Comparison of ENCODE assay signal across 10 cellular contexts in genomic region chr17:50177476-50177875, GRCh38. TPM values are rescaled to one million over a fixed set of nuclear protein-coding genes. Genes with fewer than 3 reads are reported as not detected.
A peak's percentile ranks its signal among the peaks of the same experiment; 100 is the strongest.
DNase-seq lines count a peak whose midpoint lies in the region; ATAC-seq, FAIRE-seq and TF ChIP-seq lines count a peak whose summit lies in the region.
"Had no signal": no experiment of that assay in that cellular context is flagged by ENCODE, and none has a peak within 500 bp of the region (broad histone marks: within the 10 kb centered on the region; RNA-seq: fewer than 3 reads in every experiment).

No MANE protein-coding gene starts in this region.

- TF ChIP-seq CTCF in brain microvascular endothelial cell (IDR thresholded peaks at IDR 0.05; ENCODE audit: low read depth, low read length, missing control alignments) (no peak), kidney (IDR thresholded peaks at IDR 0.05; ENCODE audit: borderline replicate concordance, extremely low read depth, insufficient read depth) (no peak), stomach (IDR thresholded peaks at IDR 0.05) (no peak)

- 78 to 88% (median 86%) methylated on average over 8 to 10 of the region's 10 CpGs for WGBS in stomach, 5 donors

- FAIRE-seq in kidney (lab: Jason Lieb, UNC) = no peak

- H3K4me3 Mint-ChIP-seq in activated naive CD8-positive, alpha-beta T cell treated with anti-CD3 and anti-CD28 coated beads for 36 hours = no peak overlapping the region
- no peak overlapping the region for H3K4me3 Mint-ChIP-seq in activated T-cell treated with anti-CD3 and anti-CD28 coated beads, Interleukin-2, amount 50 U/mL, for 72 hours

- intact Hi-C loops in kidney (cut with DNase I) = no loop called here
- intact Hi-C loops in stomach (cut with DNase I; ENCODE audit: low total_unique reads) = no loop called here

- H3K9me3 Mint-ChIP-seq in activated naive CD8-positive, alpha-beta T cell treated with anti-CD3 and anti-CD28 coated beads for 36 hours = no peaks in the 10 kb centered on the region
- no peaks in the 10 kb centered on the region for H3K9me3 Mint-ChIP-seq in activated T-cell treated with anti-CD3 and anti-CD28 coated beads, Interleukin-2, amount 50 U/mL, for 72 hours

- DNase-seq in brain microvascular endothelial cell (no peak), kidney (no peak), stomach (no peak), NCI-H446 treated with DMSO at 0.1 percent for 48 hours (lab: John Stamatoyannopoulos, UW) (no peak), midbrain (lab: John Stamatoyannopoulos, UW) (no peak)
- DNase-seq in activated naive CD8-positive, alpha-beta T cell treated with anti-CD3 and anti-CD28 coated beads for 36 hours = no peak
- no peak for DNase-seq in activated T-cell treated with anti-CD3 and anti-CD28 coated beads, Interleukin-2, amount 50 U/mL, for 72 hours
- DNase-seq: stimulated activated CD4-positive, alpha-beta T cell treated with anti-CD3 and anti-CD28 coated beads, Interleukin-4, amount 100 ng/mL, for 4 hours had no signal

- no peaks in the 10 kb centered on the region for H3K27me3 Mint-ChIP-seq in activated naive CD8-positive, alpha-beta T cell treated with anti-CD3 and anti-CD28 coated beads for 36 hours
- H3K27me3 Mint-ChIP-seq in activated T-cell treated with anti-CD3 and anti-CD28 coated beads, Interleukin-2, amount 50 U/mL, for 72 hours (ENCODE audit: low read depth) = no peaks in the 10 kb centered on the region

- no peak overlapping the region for H3K27ac Mint-ChIP-seq in activated naive CD8-positive, alpha-beta T cell treated with anti-CD3 and anti-CD28 coated beads for 36 hours
- H3K27ac Mint-ChIP-seq in activated T-cell treated with anti-CD3 and anti-CD28 coated beads, Interleukin-2, amount 50 U/mL, for 72 hours = no peak overlapping the region

- peaks cover 4% of the 10 kb centered on the region for H3K4me1 Mint-ChIP-seq in activated naive CD8-positive, alpha-beta T cell treated with anti-CD3 and anti-CD28 coated beads for 36 hours
- H3K4me1 Mint-ChIP-seq in activated T-cell treated with anti-CD3 and anti-CD28 coated beads, Interleukin-2, amount 50 U/mL, for 72 hours (ENCODE audit: low read depth) = peaks cover 10% of the 10 kb centered on the region

- H3K27ac ChIP-seq in HUES48 (ENCODE audit: low read depth, low read length) (peak overlapping the region; percentile 37), brain microvascular endothelial cell (peak overlapping the region; percentile 98), kidney (ENCODE audit: low read depth in 2 of 2, low read length in 2 of 2) (peak overlapping the region; percentile 62 to 71), stomach (peak overlapping the region; percentile 48 to 85 (median 76))

- TF ChIP-seq EP300 in stomach (IDR thresholded peaks at IDR 0.05) = no peak

- H3K4me3 ChIP-seq in HUES48 (ENCODE audit: low read depth, low read length) (no peak overlapping the region), brain microvascular endothelial cell (ENCODE audit: low read depth, low read length) (no peak overlapping the region), kidney (ENCODE audit: low read length in 2 of 2) (no peak overlapping the region), stomach (no peak overlapping the region)

- no peak for ATAC-seq in activated T-cell treated with anti-CD3 and anti-CD28 coated beads, Interleukin-2, amount 50 U/mL, for 72 hours (replicated peaks in 1 of 2)

- H3K27me3 ChIP-seq in HUES48 (ENCODE audit: control insufficient read depth, insufficient read depth, low read length) (no peaks in the 10 kb centered on the region), brain microvascular endothelial cell (replicated peaks) (no peaks in the 10 kb centered on the region), stomach (no peaks in the 10 kb centered on the region)

- H3K36me3 Mint-ChIP-seq in activated naive CD8-positive, alpha-beta T cell treated with anti-CD3 and anti-CD28 coated beads for 36 hours = no peaks in the 10 kb centered on the region
- H3K36me3 Mint-ChIP-seq in activated T-cell treated with anti-CD3 and anti-CD28 coated beads, Interleukin-2, amount 50 U/mL, for 72 hours (ENCODE audit: insufficient read depth in 2 of 2) = no peaks in the 10 kb centered on the region

- H3K4me1 ChIP-seq in HUES48 (ENCODE audit: control insufficient read depth, insufficient read depth, low read length) = peaks cover 14% of the 10 kb centered on the region
- H3K4me1 ChIP-seq in kidney (ENCODE audit: control insufficient read depth in 1 of 2, insufficient read depth in 1 of 2, low read depth in 1 of 2, low read length in 2 of 2) = peaks cover 12 to 19% of the 10 kb centered on the region in 2 donors
- H3K4me1 ChIP-seq in stomach = peaks cover 32 to 60% (median 35%) of the 10 kb centered on the region in 4 donors

- no peaks in the 10 kb centered on the region for H3K9me3 ChIP-seq in HUES48 (ENCODE audit: control insufficient read depth, insufficient read depth, low read length)
- no peaks in the 10 kb centered on the region for H3K9me3 ChIP-seq in kidney (ENCODE audit: control insufficient read depth in 1 of 2, low read length in 2 of 2)
- H3K9me3 ChIP-seq in stomach = no peaks in the 10 kb centered on the region

- H3K36me3 ChIP-seq in HUES48 (ENCODE audit: control insufficient read depth, insufficient read depth, low read length) (no peaks in the 10 kb centered on the region), brain microvascular endothelial cell (replicated peaks) (peaks cover 7% of the 10 kb centered on the region), kidney (ENCODE audit: control insufficient read depth in 1 of 2, insufficient read depth in 2 of 2, low read length in 2 of 2) (no peaks in the 10 kb centered on the region), stomach (no peaks in the 10 kb centered on the region)

- H3K9ac ChIP-seq in HUES48 (ENCODE audit: low read depth, low read length) = peak overlapping the region; percentile 55; the same call in 1 of the 2 replicates
- peak overlapping the region; percentile 31 to 40 for H3K9ac ChIP-seq in kidney (ENCODE audit: low read length in 2 of 2)

- in situ Hi-C loops in brain microvascular endothelial cell (cut with HindIII; ENCODE audit: low pct_ligation_motif_present, low sequenced_read_pairs) = no loop called here

- TF ChIP-seq POLR2A in stomach (IDR thresholded peaks at IDR 0.05) = no peak

RNA-seq across cellular contexts. Expression of gene SGCA, which starts 11.7 kb away (rescaled TPM):
- total RNA-seq in kidney = 4.2 TPM
- polyA plus RNA-seq in kidney (ENCODE audit: insufficient read depth, low read depth, low replicate concordance) = 5.5 TPM
- total RNA-seq in stomach = 10 to 100 TPM in 3 of 5 donors, 1 to 10 TPM in 2; 5.4 to 89.3 (median 21.4) TPM
- 10 to 100 TPM in 1 of 3 donors, 1 to 10 TPM in 2; 6.0 to 24.3 (median 8.7) TPM for polyA plus RNA-seq in stomach
- under 1 TPM in 1 of 2 experiments, not detected in 1; 0.38 TPM for total RNA-seq in activated naive CD8-positive, alpha-beta T cell treated with anti-CD3 and anti-CD28 coated beads for 36 hours
- 1 to 10 TPM; 1.7 to 2.3 TPM for total RNA-seq in activated T-cell treated with anti-CD3 and anti-CD28 coated beads, Interleukin-2, amount 50 U/mL, for 72 hours
- total RNA-seq: cerebellum had no signal

RNA-seq across cellular contexts. Expression of gene COL1A1, which starts 24.0 kb away (rescaled TPM):
- total RNA-seq in kidney (142 TPM), stomach (1,000 to 10,000 TPM in 1 of 5 donors, 100 to 1,000 TPM in 3, 10 to 100 TPM in 1; 87.0 to 1,931 (median 219) TPM)
- polyA plus RNA-seq in kidney (ENCODE audit: insufficient read depth, low read depth, low replicate concordance) (9.2 TPM), stomach (10 to 100 TPM; 17.9 to 60.0 (median 24.9) TPM)
- under 1 TPM; 0.72 to 0.78 TPM for total RNA-seq in activated naive CD8-positive, alpha-beta T cell treated with anti-CD3 and anti-CD28 coated beads for 36 hours
- 10 to 100 TPM in 1 of 2 donors, 1 to 10 TPM in 1; 9.8 to 10.3 TPM for total RNA-seq in activated T-cell treated with anti-CD3 and anti-CD28 coated beads, Interleukin-2, amount 50 U/mL, for 72 hours

RNA-seq across cellular contexts. Expression of gene PPP1R9B, which starts 27.0 kb away (rescaled TPM):
- total RNA-seq in kidney (64.4 TPM), stomach (10 to 100 TPM; 11.6 to 64.2 (median 22.5) TPM)
- polyA plus RNA-seq in kidney (ENCODE audit: insufficient read depth, low read depth, low replicate concordance) (17.1 TPM), stomach (10 to 100 TPM; 13.1 to 28.8 (median 14.2) TPM)
- 10 to 100 TPM; 50.9 to 52.0 TPM for total RNA-seq in activated naive CD8-positive, alpha-beta T cell treated with anti-CD3 and anti-CD28 coated beads for 36 hours
- total RNA-seq in activated T-cell treated with anti-CD3 and anti-CD28 coated beads, Interleukin-2, amount 50 U/mL, for 72 hours = 100 to 1,000 TPM; 111 to 128 TPM

RNA-seq across cellular contexts. Expression of gene SAMD14, which starts 47.5 kb away (rescaled TPM):
- total RNA-seq in kidney (5.0 TPM), stomach (10 to 100 TPM in 1 of 5 donors, 1 to 10 TPM in 2, not detected in 2; 1.5 to 87.0 (median 1.9) TPM)
- polyA plus RNA-seq in kidney (ENCODE audit: insufficient read depth, low read depth, low replicate concordance) (3.7 TPM), stomach (1 to 10 TPM; 1.3 to 2.3 (median 1.6) TPM)
- total RNA-seq in activated naive CD8-positive, alpha-beta T cell treated with anti-CD3 and anti-CD28 coated beads for 36 hours = under 1 TPM; 0.47 to 0.66 TPM
- 1 to 10 TPM; 3.3 to 6.9 TPM for total RNA-seq in activated T-cell treated with anti-CD3 and anti-CD28 coated beads, Interleukin-2, amount 50 U/mL, for 72 hours

Comparison
In these comparisons a context has a peak if more than half of its experiments do, and no peak if none do; other contexts are left out.
1. H3K27ac ChIP-seq: peak in every context shown above with its lines; median percentile 98 in brain microvascular endothelial cell; 76 in stomach; 66 in kidney; 37 in HUES48.
2. RNA of gene COL1A1, which starts 24.0 kb away (total RNA-seq): 87.0 to 1,931 TPM in stomach and 142 TPM in kidney (single experiment); 9.8 to 10.3 TPM in activated T-cell treated with anti-CD3 and anti-CD28 coated beads, Interleukin-2, amount 50 U/mL, for 72 hours and 0.72 to 0.78 TPM in activated naive CD8-positive, alpha-beta T cell treated with anti-CD3 and anti-CD28 coated beads for 36 hours; every median in the first group is over 4 times any median in the second.